ENCODE assay signal across 10 cellular contexts in the genomic region with DNA sequence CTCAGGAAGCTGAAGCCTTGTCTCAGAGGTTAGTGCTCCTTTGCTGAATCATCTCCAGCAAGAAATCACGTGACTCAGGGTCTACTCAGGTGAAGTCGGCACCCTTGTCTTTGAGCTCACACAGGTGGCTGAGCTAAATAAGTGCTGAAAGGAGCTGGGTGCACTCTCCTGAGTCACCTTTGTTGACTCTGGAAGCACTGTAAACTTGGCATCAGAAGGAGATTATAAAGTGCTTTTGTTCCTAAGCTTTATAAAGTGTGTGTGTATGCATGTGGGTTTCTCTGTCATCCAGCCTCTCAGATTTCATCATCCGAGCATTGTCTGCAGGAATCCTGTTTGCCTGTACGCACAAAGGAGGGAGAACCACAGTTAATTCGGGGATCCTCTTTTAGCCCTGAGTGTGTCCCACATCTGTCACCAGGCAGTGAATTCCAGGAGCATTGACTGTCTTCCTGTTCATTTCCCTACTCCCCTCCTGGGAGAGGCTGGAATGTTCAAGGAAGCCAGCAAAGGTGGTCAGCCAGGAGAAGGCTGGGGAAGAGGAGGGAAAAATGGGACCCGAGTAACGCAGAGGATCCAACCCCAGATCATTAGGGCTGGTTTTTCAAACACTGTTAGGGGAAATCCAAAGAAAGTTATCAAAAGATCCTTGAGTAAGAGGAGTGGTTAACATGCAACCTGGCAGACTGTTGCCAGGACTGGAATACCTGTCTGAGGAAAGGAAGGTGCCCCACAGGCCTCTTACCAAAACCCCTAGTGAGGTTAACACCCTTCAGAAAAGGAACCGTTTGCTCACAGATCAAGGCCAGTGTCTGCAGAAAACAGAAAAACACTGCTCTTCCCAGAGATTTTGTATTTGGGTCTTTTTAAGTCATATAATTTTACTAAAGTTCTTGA.
DNase-seq lines count a peak whose midpoint lies in the region.
"Had no signal": no experiment of that assay in that cellular context is flagged by ENCODE, and none has a peak within 500 bp of the region (broad histone marks: within the 10 kb centered on the region; RNA-seq: fewer than 3 reads in every experiment).

No MANE protein-coding gene starts in this region.

- no peaks in the 10 kb centered on the region for H3K9me3 ChIP-seq in iPS-20b (ENCODE audit: insufficient read depth, low read depth, low read length)

- H3K27ac Mint-ChIP-seq in activated naive CD8-positive, alpha-beta T cell: peak overlapping the region; percentile 81
- H3K27ac Mint-ChIP-seq: activated B cell treated with CpG ODN at 0.5 μM for 24 hours, B cell had no signal

- peak overlapping the region; percentile 6 for H3K27ac ChIP-seq in iPS-20b (ENCODE audit: low read length)

- no peaks in the 10 kb centered on the region for H3K36me3 ChIP-seq in iPS-20b (ENCODE audit: insufficient read depth, low read depth, low read length)

- DNase-seq in NCI-H2081 (lab: John Stamatoyannopoulos, UW) (peak; percentile 12 to 40), NCI-H2081 treated with DMSO at 0.1 percent for 48 hours (lab: John Stamatoyannopoulos, UW) (no peak), NCI-H2171 treated with DMSO at 0.1 percent for 48 hours (lab: John Stamatoyannopoulos, UW) (peak; percentile 79), ecto neural progenitor cell (ENCODE audit: low spot score) (no peak), SKM-1 (lab: John Stamatoyannopoulos, UW; ENCODE audit: unreplicated experiment) (no peak)
- DNase-seq in stimulated activated CD4-positive, alpha-beta T cell treated with anti-CD3 and anti-CD28 coated beads, Interleukin-4, amount 100 ng/mL, for 24 hours: peak; percentile 59
- DNase-seq: activated B cell treated with CpG ODN at 0.5 μM for 24 hours had no signal

- H3K4me3 Mint-ChIP-seq in activated naive CD8-positive, alpha-beta T cell: peak overlapping the region; percentile 41
- H3K4me3 Mint-ChIP-seq: activated B cell treated with CpG ODN at 0.5 μM for 24 hours, B cell had no signal

- H3K27me3 Mint-ChIP-seq in activated naive CD8-positive, alpha-beta T cell: no peaks in the 10 kb centered on the region
- H3K27me3 Mint-ChIP-seq: activated B cell treated with CpG ODN at 0.5 μM for 24 hours, B cell had no signal

- H3K27me3 ChIP-seq in iPS-20b (ENCODE audit: insufficient read depth, low read length): no peaks in the 10 kb centered on the region

- peaks cover 29% of the 10 kb centered on the region for H3K36me3 Mint-ChIP-seq in activated naive CD8-positive, alpha-beta T cell

- H3K4me1 Mint-ChIP-seq in activated naive CD8-positive, alpha-beta T cell (ENCODE audit: low read depth): peaks cover 68% of the 10 kb centered on the region

- peaks cover 19% of the 10 kb centered on the region for H3K4me1 ChIP-seq in iPS-20b (ENCODE audit: insufficient read depth, low read length)

- no peak overlapping the region for H3K4me3 ChIP-seq in iPS-20b (ENCODE audit: low read length)

- peak overlapping the region; percentile 4; the same call in 1 of the 2 replicates for H3K9ac ChIP-seq in iPS-20b (ENCODE audit: low read depth, low read length)

- no peaks in the 10 kb centered on the region for H3K9me3 Mint-ChIP-seq in activated naive CD8-positive, alpha-beta T cell (ENCODE audit: low read depth)
- H3K9me3 Mint-ChIP-seq: activated B cell treated with CpG ODN at 0.5 μM for 24 hours had no signal

Comparison
In these comparisons a context has a peak if more than half of its experiments do, and no peak if none do; other contexts are left out.
1. DNase-seq: peak in NCI-H2081 (2 of 2), NCI-H2171 treated with DMSO at 0.1 percent for 48 hours (single experiment) and stimulated activated CD4-positive, alpha-beta T cell treated with anti-CD3 and anti-CD28 coated beads, Interleukin-4, amount 100 ng/mL, for 24 hours (single experiment); none in NCI-H2081 treated with DMSO at 0.1 percent for 48 hours (single experiment), ecto neural progenitor cell (single experiment) and SKM-1 (single experiment).